9 cellular contexts compared by ENCODE assay signal in the genomic region with DNA sequence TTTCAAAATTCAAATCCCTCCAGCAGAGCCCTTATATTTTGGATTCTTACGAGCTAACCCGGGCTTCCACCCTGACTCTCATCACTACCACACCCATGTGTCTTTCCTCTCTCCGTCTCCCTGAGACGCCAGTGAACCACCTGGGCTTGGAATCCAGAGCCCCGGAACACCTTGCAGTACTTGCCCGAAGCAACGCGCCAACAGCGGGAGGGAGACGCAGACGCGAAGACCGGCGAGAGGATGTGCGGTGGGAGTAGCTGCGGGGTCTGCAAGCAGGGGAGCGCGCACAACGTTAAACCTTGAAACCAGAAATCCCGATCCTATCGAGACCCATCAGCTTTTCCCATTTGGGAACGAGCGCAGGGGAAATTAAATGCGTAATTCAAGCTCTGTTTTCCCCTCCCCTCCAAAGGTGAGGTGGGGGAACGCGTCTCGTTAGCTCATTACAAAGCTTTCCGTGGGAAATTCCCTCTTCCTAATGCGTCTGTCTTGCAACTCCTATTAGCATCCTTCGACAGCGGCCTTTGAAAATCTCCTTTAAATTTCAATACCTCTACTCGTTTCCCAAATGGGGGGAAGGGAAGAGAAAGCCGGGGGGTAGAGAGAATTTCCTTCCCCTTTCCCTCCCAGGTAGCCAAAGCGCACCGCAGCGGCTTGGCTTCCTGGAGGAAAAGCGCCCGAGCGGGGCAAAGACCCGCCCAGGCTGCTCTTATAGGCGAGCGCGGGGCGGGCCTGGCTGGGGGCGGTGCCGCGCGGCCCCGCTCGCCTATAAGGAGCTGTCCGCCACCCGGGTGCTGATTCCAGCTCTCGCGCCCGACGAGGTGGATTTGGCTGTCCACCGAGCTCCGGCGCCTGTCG. TPM values are rescaled to one million over a fixed set of nuclear protein-coding genes. Genes with fewer than 3 reads are reported as not detected.
DNase-seq lines count a peak whose midpoint lies in the region; ATAC-seq and TF ChIP-seq lines count a peak whose summit lies in the region.
"Had no signal": no experiment of that assay in that cellular context is flagged by ENCODE, and none has a peak within 500 bp of the region (broad histone marks: within the 10 kb centered on the region; RNA-seq: fewer than 3 reads in every experiment).

A gene (plus strand): TSS at position 797 of the 858 bp plus-strand sequence. CDS start 364 bp downstream, outside the sequence.

- H3K9ac ChIP-seq in endocrine pancreas (ENCODE audit: control insufficient read depth, insufficient read depth, low read length): peak within 1 kb of the TSS; percentile 71

- no peaks in the 10 kb centered on the region for H3K9me3 Mint-ChIP-seq in mesothelial cell of epicardium

- H3K36me3 Mint-ChIP-seq in mesothelial cell of epicardium: no peaks in the 10 kb centered on the region

- H3K27me3 ChIP-seq in endocrine pancreas (ENCODE audit: control insufficient read depth, insufficient read depth, low read length): no peaks in the 10 kb centered on the region
- H3K27me3 ChIP-seq in effector memory CD4-positive, alpha-beta T cell (replicated peaks; ENCODE audit: control insufficient read depth, insufficient read depth, low read length, poor library complexity, severe bottlenecking): peaks cover 3% of the 10 kb centered on the region
- H3K27me3 ChIP-seq: ovary had no signal

- no peak within 1 kb of the TSS for H3K27ac ChIP-seq in effector memory CD4-positive, alpha-beta T cell (ENCODE audit: insufficient read depth, low read length, poor library complexity, severe bottlenecking)
- H3K27ac ChIP-seq: ovary had no signal

- no peak within 1 kb of the TSS for H3K27ac Mint-ChIP-seq in mesothelial cell of epicardium

- TF ChIP-seq CTCF in mesothelial cell of epicardium (IDR thresholded peaks at IDR 0.05; ENCODE audit: unreplicated experiment): no peak

- peaks cover 80% of the 10 kb centered on the region for H3K27me3 Mint-ChIP-seq in mesothelial cell of epicardium (ENCODE audit: low read depth)

- H3K4me1 ChIP-seq in endocrine pancreas (ENCODE audit: control insufficient read depth, insufficient read depth, low read length): peaks cover 14% of the 10 kb centered on the region
- H3K4me1 ChIP-seq in effector memory CD4-positive, alpha-beta T cell (ENCODE audit: control insufficient read depth, insufficient read depth, low read length, poor library complexity, severe bottlenecking): no peaks in the 10 kb centered on the region

- H3K9me3 ChIP-seq in endocrine pancreas (ENCODE audit: control insufficient read depth, low read length): no peaks in the 10 kb centered on the region
- no peaks in the 10 kb centered on the region for H3K9me3 ChIP-seq in effector memory CD4-positive, alpha-beta T cell (ENCODE audit: control insufficient read depth, low read length)
- H3K9me3 ChIP-seq: ovary had no signal

- no peaks in the 10 kb centered on the region for H3K36me3 ChIP-seq in endocrine pancreas (ENCODE audit: control insufficient read depth, insufficient read depth, low read length)
- H3K36me3 ChIP-seq in effector memory CD4-positive, alpha-beta T cell (ENCODE audit: control insufficient read depth, insufficient read depth, low read length): no peaks in the 10 kb centered on the region
- H3K36me3 ChIP-seq: ovary had no signal

- peak; percentile 6 for DNase-seq in activated T-cell treated with anti-CD3 and anti-CD28 coated beads for 48 hours (ENCODE audit: low read depth)
- no peak for DNase-seq in activated T-cell treated with anti-CD3 and anti-CD28 coated beads, Interleukin-2, amount 50 U/mL, for 1 hour
- peak; percentile 51 for DNase-seq in NCI-H748 treated with DMSO at 0.1 percent for 48 hours (lab: John Stamatoyannopoulos, UW)
- peak; percentile 67 to 86 for DNase-seq in mesothelial cell of epicardium (ENCODE audit: low spot score in 2 of 2, unreplicated experiment in 2 of 2)
- no peak for DNase-seq in effector memory CD4-positive, alpha-beta T cell
- no peak for DNase-seq in H4 (ENCODE audit: low spot score)

- H3K4me3 ChIP-seq in endocrine pancreas (ENCODE audit: control insufficient read depth, insufficient read depth, low read length): peak within 1 kb of the TSS; percentile 90
- H3K4me3 ChIP-seq in effector memory CD4-positive, alpha-beta T cell (ENCODE audit: insufficient read depth, low read depth, low read length, poor library complexity, severe bottlenecking): no peak within 1 kb of the TSS
- H3K4me3 ChIP-seq: ovary had no signal

- no peak for ATAC-seq in esophagus mucosa

- peak within 1 kb of the TSS; percentile 52 for H3K4me3 Mint-ChIP-seq in mesothelial cell of epicardium

- peaks cover 13% of the 10 kb centered on the region for H3K4me1 Mint-ChIP-seq in mesothelial cell of epicardium

RNA-seq across cellular contexts. Expression of the gene that starts here (rescaled TPM):
- total RNA-seq in mesothelial cell of epicardium: 0.22 to 1.1 TPM (median 0.29 TPM) in 3 replicates
- not detected in 2 replicates for total RNA-seq in H4 (2014; rRNA removed; shearing (Covaris generic))
- not detected for total RNA-seq in esophagus mucosa
- total RNA-seq: ovary had no signal

Comparison
In these comparisons a context has a peak if more than half of its experiments do, and no peak if none do; other contexts are left out.
1. DNase-seq: peak in activated T-cell treated with anti-CD3 and anti-CD28 coated beads for 48 hours (single experiment), NCI-H748 treated with DMSO at 0.1 percent for 48 hours (single experiment) and mesothelial cell of epicardium (2 of 2); none in activated T-cell treated with anti-CD3 and anti-CD28 coated beads, Interleukin-2, amount 50 U/mL, for 1 hour (single experiment), effector memory CD4-positive, alpha-beta T cell (0 of 3) and H4 (single experiment).